ENCODE assay signal across 8 cellular contexts in genomic region chr7:157016352-157017041, GRCh38. TPM values are rescaled to one million over a fixed set of nuclear protein-coding genes. Genes with fewer than 3 reads are reported as not detected.
DNase-seq lines count a peak whose midpoint lies in the region; ATAC-seq and TF ChIP-seq lines count a peak whose summit lies in the region.

No MANE protein-coding gene starts in this region.

- H3K4me1 ChIP-seq in esophagus muscularis mucosa: peaks cover 20 to 45% (median 27%) of the 10 kb centered on the region in 4 donors

- intact Hi-C loops in esophagus muscularis mucosa (cut with DNase I): no loop called here

- no peak for TF ChIP-seq POLR2A in esophagus muscularis mucosa (IDR thresholded peaks at IDR 0.05; ENCODE audit: low read depth)

- peak; percentile 76 for ATAC-seq in HG02870 (IDR thresholded peaks at IDR 0.05; ENCODE audit: unreplicated experiment)

- H3K27me3 ChIP-seq in esophagus muscularis mucosa: peaks cover 15 to 100% (median 80%) of the 10 kb centered on the region in 4 donors

- TF ChIP-seq EP300 in esophagus muscularis mucosa (IDR thresholded peaks at IDR 0.05): no peak

- peak; percentile 6 for DNase-seq in stimulated activated CD4-positive, alpha-beta T cell treated with anti-CD3 and anti-CD28 coated beads, Interleukin-2, amount 100 ng/mL, for 4 hours (ENCODE audit: low read depth)
- DNase-seq in stimulated activated CD4-positive, alpha-beta T cell treated with anti-CD3 and anti-CD28 coated beads, Interleukin-2, amount 100 ng/mL, for 48 hours: no peak
- DNase-seq in RPMI8226 (peak; percentile 99), T1000 (lab: John Stamatoyannopoulos, UW) (no peak), foreskin melanocyte (no peak), esophagus muscularis mucosa (ENCODE audit: extremely low spot score) (no peak), T-helper 9 cell (no peak)

- TF ChIP-seq CTCF in esophagus muscularis mucosa (IDR thresholded peaks at IDR 0.05): no peak

- no peaks in the 10 kb centered on the region for H3K36me3 ChIP-seq in esophagus muscularis mucosa

- no peaks in the 10 kb centered on the region for H3K9me3 ChIP-seq in esophagus muscularis mucosa

- 4% methylated on average over 16 of the region's 16 CpGs for WGBS in esophagus muscularis mucosa

- H3K4me3 ChIP-seq in esophagus muscularis mucosa: no peak overlapping the region

- no peak overlapping the region for H3K27ac ChIP-seq in esophagus muscularis mucosa (replicated peaks in 1 of 4)

RNA-seq across cellular contexts. Expression of gene MNX1, which starts 6.0 kb away (rescaled TPM):
- not detected for total RNA-seq in esophagus muscularis mucosa

Comparison
In these comparisons a context has a peak if more than half of its experiments do, and no peak if none do; other contexts are left out.
1. DNase-seq: peak in stimulated activated CD4-positive, alpha-beta T cell treated with anti-CD3 and anti-CD28 coated beads, Interleukin-2, amount 100 ng/mL, for 4 hours (single experiment) and RPMI8226 (single experiment); none in stimulated activated CD4-positive, alpha-beta T cell treated with anti-CD3 and anti-CD28 coated beads, Interleukin-2, amount 100 ng/mL, for 48 hours (0 of 2), T1000 (single experiment), foreskin melanocyte (single experiment), esophagus muscularis mucosa (single experiment) and T-helper 9 cell (single experiment).